8 cellular contexts compared by ENCODE assay signal in the genomic region with DNA sequence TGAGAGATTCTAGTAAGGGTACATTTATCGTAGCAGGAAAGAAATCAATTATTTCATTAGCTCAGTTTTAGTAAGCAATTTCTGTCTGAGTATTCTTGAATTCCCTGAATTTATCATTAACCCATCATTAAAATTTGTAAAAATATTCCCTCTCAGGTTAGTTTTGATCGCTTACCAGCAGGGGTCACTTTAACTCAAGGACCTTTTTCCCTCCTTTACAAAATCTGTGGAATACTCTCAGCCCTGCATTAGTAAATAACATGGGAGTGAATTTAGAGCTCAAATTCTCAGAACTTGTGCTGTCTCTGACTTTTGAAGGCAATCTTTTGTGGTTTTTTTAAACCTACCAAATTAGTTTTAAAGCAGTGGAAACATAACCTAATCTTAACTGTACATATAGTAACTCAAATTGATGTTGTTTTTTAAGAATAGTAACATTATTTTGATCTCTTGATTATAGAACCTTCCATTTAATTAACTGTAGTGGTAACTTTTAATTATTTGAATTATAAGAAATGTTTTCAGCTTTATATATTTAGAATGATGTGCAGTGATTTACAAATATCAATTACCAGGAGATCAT.
DNase-seq lines count a peak whose midpoint lies in the region; ATAC-seq and TF ChIP-seq lines count a peak whose summit lies in the region.

No MANE protein-coding gene starts in this region.

- no peaks in the 10 kb centered on the region for H4K20me1 ChIP-seq in Karpas-422 (ENCODE audit: insufficient read depth, low read depth, low read length)

- peaks cover 11% of the 10 kb centered on the region; the same call in 1 of the 2 replicates for H3K79me2 ChIP-seq in Karpas-422 (ENCODE audit: low read length)

- TF ChIP-seq CTCF in VCaP (conservative IDR thresholded peaks at IDR 0.05): peak; percentile 78

- peak; percentile 86 for DNase-seq in DMS 273 (lab: John Stamatoyannopoulos, UW; ENCODE audit: unreplicated experiment)
- peak; percentile 46 for DNase-seq in Karpas-422
- peak; percentile 27 for DNase-seq in iris pigment epithelial cell (ENCODE audit: low read depth)
- DNase-seq in immature natural killer cell: no peak
- DNase-seq in activated CD8-positive, alpha-beta memory T cell treated with anti-CD3 and anti-CD28 coated beads, Interleukin-2, amount 50 U/mL, for 4 hours: no peak
- no peak for DNase-seq in amygdala (lab: John Stamatoyannopoulos, UW)

- H3K4me1 Mint-ChIP-seq in immature natural killer cell: no peaks in the 10 kb centered on the region

- no peak overlapping the region for H3K27ac Mint-ChIP-seq in immature natural killer cell

- peaks cover 4% of the 10 kb centered on the region; the same call in 1 of the 2 replicates for H3K36me3 ChIP-seq in Karpas-422 (ENCODE audit: insufficient read depth, low read length)

- H3K9ac ChIP-seq in Karpas-422 (ENCODE audit: low read length): no peak overlapping the region

- no peaks in the 10 kb centered on the region for H3K9me3 ChIP-seq in Karpas-422 (ENCODE audit: low read length)

- no peak overlapping the region for H2AFZ ChIP-seq in Karpas-422 (ENCODE audit: low read length)

- no peak overlapping the region for H3K4me2 ChIP-seq in Karpas-422 (ENCODE audit: low read depth, low read length, poor library complexity, severe bottlenecking)

- H3K27me3 ChIP-seq in Karpas-422 (ENCODE audit: low read length): no peaks in the 10 kb centered on the region

- peaks cover 0 to 1% (median 0%) of the 10 kb centered on the region in 3 donors for H3K27me3 Mint-ChIP-seq in immature natural killer cell (ENCODE audit: low read depth in 3 of 3)

- H3K9me3 Mint-ChIP-seq in immature natural killer cell: no peaks in the 10 kb centered on the region

- H3K36me3 Mint-ChIP-seq in immature natural killer cell: peaks cover 12 to 14% (median 14%) of the 10 kb centered on the region in 3 donors

- H3K9me2 ChIP-seq in Karpas-422 (replicated peaks; ENCODE audit: insufficient read depth, low read length): no peaks in the 10 kb centered on the region

- no peak overlapping the region for H3K4me3 ChIP-seq in Karpas-422 (ENCODE audit: low read length)

- ATAC-seq in HG02798 (IDR thresholded peaks at IDR 0.05; ENCODE audit: poor library complexity, unreplicated experiment): no peak

- H3K27ac ChIP-seq in Karpas-422 (ENCODE audit: low read length) (no peak overlapping the region), VCaP (no peak overlapping the region)

- H3K4me1 ChIP-seq in Karpas-422 (ENCODE audit: low read length): no peaks in the 10 kb centered on the region

- H3K4me3 Mint-ChIP-seq in immature natural killer cell: no peak overlapping the region

Comparison
In these comparisons a context has a peak if more than half of its experiments do, and no peak if none do; other contexts are left out.
1. DNase-seq: peak in DMS 273 (single experiment), Karpas-422 (single experiment) and iris pigment epithelial cell (single experiment); none in immature natural killer cell (0 of 3), activated CD8-positive, alpha-beta memory T cell treated with anti-CD3 and anti-CD28 coated beads, Interleukin-2, amount 50 U/mL, for 4 hours (single experiment) and amygdala (0 of 56).